9 cellular contexts compared by ENCODE assay signal in the genomic region with DNA sequence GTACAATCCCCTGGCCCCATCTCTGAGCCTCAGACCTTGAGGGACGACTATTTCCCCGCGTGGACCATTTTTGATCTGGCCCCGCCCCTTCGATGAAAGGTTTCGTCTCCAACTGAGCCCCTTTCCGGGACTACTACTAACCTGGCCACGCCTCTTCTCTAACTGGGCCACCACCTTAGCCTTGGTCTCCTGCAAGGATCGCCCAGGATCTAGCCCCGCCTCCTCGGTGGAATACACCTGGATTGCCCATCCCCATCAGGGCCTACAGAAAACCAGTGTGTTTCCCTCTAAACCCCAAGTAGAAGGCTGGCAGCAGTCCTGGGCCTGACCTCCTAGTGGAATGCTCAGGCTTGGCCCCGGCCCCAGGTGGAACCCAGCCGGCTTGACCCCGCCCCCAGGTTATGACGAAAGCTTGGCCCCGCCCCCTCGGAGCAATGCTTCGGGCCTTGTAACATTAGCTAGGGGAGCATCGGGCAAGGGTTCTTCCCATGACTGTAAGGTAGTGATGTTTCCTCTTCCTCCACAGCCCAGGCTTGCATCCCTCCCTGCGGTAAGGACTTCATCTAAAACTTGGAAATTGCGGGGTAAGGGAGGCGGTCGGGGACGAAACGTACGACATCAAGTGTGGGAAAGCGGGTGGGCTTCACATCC. TPM values are rescaled to one million over a fixed set of nuclear protein-coding genes. Genes with fewer than 3 reads are reported as not detected.
DNase-seq lines count a peak whose midpoint lies in the region; ATAC-seq lines count a peak whose summit lies in the region.
"Had no signal": no experiment of that assay in that cellular context is flagged by ENCODE, and none has a peak within 500 bp of the region (broad histone marks: within the 10 kb centered on the region; RNA-seq: fewer than 3 reads in every experiment).

No MANE protein-coding gene starts in this region.

- H3K27me3 ChIP-seq in trophoblast cell (ENCODE audit: insufficient read depth, low read length): no peaks in the 10 kb centered on the region

- intact Hi-C loops in Right ventricle myocardium inferior (cut with DNase I): loop anchor here (2.0 to 5.0 kb wide), 2 partner anchors 13 to 100 kb away; no protein-coding TSS in a partner anchor

- no peak overlapping the region for H2BK120ac ChIP-seq in trophoblast cell (ENCODE audit: insufficient read depth, low read length, poor library complexity)

- peaks cover 73 to 75% of the 10 kb centered on the region in 2 experiments for H3K36me3 ChIP-seq in trophoblast cell (ENCODE audit: control insufficient read depth in 1 of 2, insufficient read depth in 2 of 2, low read length in 2 of 2)

- H3K4me1 ChIP-seq in trophoblast cell (ENCODE audit: control insufficient read depth in 1 of 2, insufficient read depth in 2 of 2, low read length in 2 of 2): peaks cover 17 to 32% of the 10 kb centered on the region in 2 experiments

- H2BK5ac ChIP-seq in trophoblast cell (ENCODE audit: low read depth, low read length, poor library complexity): peak overlapping the region; percentile 12

- H3K4me2 ChIP-seq in trophoblast cell (ENCODE audit: low read length): peak overlapping the region; percentile 52

- H3K27ac Mint-ChIP-seq in activated naive CD4-positive, alpha-beta T cell treated with anti-CD3 and anti-CD28 coated beads, Interleukin-2, amount 50 U/mL, for 24 hours: peak overlapping the region; percentile 27

- peaks cover 14% of the 10 kb centered on the region for H3K36me3 Mint-ChIP-seq in activated naive CD4-positive, alpha-beta T cell treated with anti-CD3 and anti-CD28 coated beads, Interleukin-2, amount 50 U/mL, for 24 hours

- H2AK5ac ChIP-seq in trophoblast cell (ENCODE audit: low read length): no peak overlapping the region

- no CpG with 5 or more reads among the region's 27 CpGs for WGBS in trophoblast cell (ENCODE audit: extremely low coverage, insufficient coverage, insufficient read length)

- no peaks in the 10 kb centered on the region for H3K9me3 ChIP-seq in trophoblast cell (ENCODE audit: insufficient read depth, low read depth, low read length)

- H4K8ac ChIP-seq in trophoblast cell (ENCODE audit: low read depth, low read length): no peak overlapping the region

- no peak overlapping the region for H4K12ac ChIP-seq in trophoblast cell (ENCODE audit: low read depth, low read length)

- ATAC-seq in Right ventricle myocardium inferior (peak; percentile 33), HG03095 (IDR thresholded peaks at IDR 0.05; ENCODE audit: unreplicated experiment) (no peak), GM21381 (IDR thresholded peaks at IDR 0.05; ENCODE audit: unreplicated experiment) (no peak)

- H2AFZ ChIP-seq in trophoblast cell (ENCODE audit: insufficient read depth, low read length, poor library complexity): no peak overlapping the region

- peaks cover 33% of the 10 kb centered on the region for H3K4me1 Mint-ChIP-seq in activated naive CD4-positive, alpha-beta T cell treated with anti-CD3 and anti-CD28 coated beads, Interleukin-2, amount 50 U/mL, for 24 hours

- H3K79me1 ChIP-seq in trophoblast cell (ENCODE audit: low read length): peaks cover 7% of the 10 kb centered on the region

- no peak overlapping the region for H3K4ac ChIP-seq in trophoblast cell (ENCODE audit: low read depth, low read length)

- peak; percentile 65 for DNase-seq in activated CD4-positive, CD25-positive, alpha-beta regulatory T cell treated with anti-CD3 and anti-CD28 coated beads, Interleukin-2, amount 50 U/mL, for 72 hours
- no peak for DNase-seq in activated CD4-positive, CD25-positive, alpha-beta regulatory T cell (lab: John Stamatoyannopoulos, UW)
- DNase-seq in Right ventricle myocardium inferior (ENCODE audit: missing footprints) (peak; percentile 89), trophoblast cell (peak; percentile 90 to 92), NCI-H146 treated with DMSO at 0.1 percent for 48 hours (lab: John Stamatoyannopoulos, UW; ENCODE audit: unreplicated experiment) (no peak)

- H3K27ac ChIP-seq in trophoblast cell (ENCODE audit: low read depth, low read length): no peak overlapping the region
- H3K27ac ChIP-seq: SK-N-MC had no signal

- H3K4me3 Mint-ChIP-seq in activated naive CD4-positive, alpha-beta T cell treated with anti-CD3 and anti-CD28 coated beads, Interleukin-2, amount 50 U/mL, for 24 hours: peak overlapping the region; percentile 90

- no peak overlapping the region for H2BK12ac ChIP-seq in trophoblast cell (ENCODE audit: low read length)

- no peak overlapping the region for H3K14ac ChIP-seq in trophoblast cell (ENCODE audit: low read length)

- H3K23ac ChIP-seq in trophoblast cell (ENCODE audit: low read length): no peak overlapping the region

- no peak overlapping the region for H4K91ac ChIP-seq in trophoblast cell (ENCODE audit: low read depth, low read length)

- no peak overlapping the region for H3K18ac ChIP-seq in trophoblast cell (ENCODE audit: low read length)

- H3K9me3 Mint-ChIP-seq in activated naive CD4-positive, alpha-beta T cell treated with anti-CD3 and anti-CD28 coated beads, Interleukin-2, amount 50 U/mL, for 24 hours: no peaks in the 10 kb centered on the region

- no peaks in the 10 kb centered on the region for H3K27me3 Mint-ChIP-seq in activated naive CD4-positive, alpha-beta T cell treated with anti-CD3 and anti-CD28 coated beads, Interleukin-2, amount 50 U/mL, for 24 hours

- no peak overlapping the region for H3K9ac ChIP-seq in trophoblast cell (ENCODE audit: low read length)

- peaks cover 2% of the 10 kb centered on the region for H3K79me2 ChIP-seq in trophoblast cell (ENCODE audit: control insufficient read depth, insufficient read depth, low read length, poor library complexity)

- no peak overlapping the region for H3K4me3 ChIP-seq in trophoblast cell (ENCODE audit: low read depth, low read length)
- H3K4me3 ChIP-seq: SK-N-MC had no signal

RNA-seq across cellular contexts. Expression of a gene that starts 9.1 kb away (rescaled TPM):
- 14.6 TPM for total RNA-seq in Right ventricle myocardium inferior
- polyA plus RNA-seq in trophoblast cell (2013): 21.7 and 24.5 TPM in 2 replicates

RNA-seq across cellular contexts. Expression of a gene that starts 21.6 kb away (rescaled TPM):
- total RNA-seq in Right ventricle myocardium inferior: 0.57 TPM
- polyA plus RNA-seq in trophoblast cell (2013): 0.08 and 0.18 TPM in 2 replicates

RNA-seq across cellular contexts. Expression of a gene that starts 49.5 kb away (rescaled TPM):
- 5.3 TPM for total RNA-seq in Right ventricle myocardium inferior
- polyA plus RNA-seq in trophoblast cell (2013): 0.18 and 0.22 TPM in 2 replicates

RNA-seq across cellular contexts. Expression of a gene that starts 55.6 kb away (rescaled TPM):
- total RNA-seq in Right ventricle myocardium inferior: 1.2 TPM
- polyA plus RNA-seq in trophoblast cell (2013): 1.0 TPM in 2 replicates

RNA-seq across cellular contexts. Expression of a gene that starts 58.8 kb away (rescaled TPM):
- total RNA-seq in Right ventricle myocardium inferior: 0.95 TPM
- not detected in 2 replicates for polyA plus RNA-seq in trophoblast cell (2013)

Comparison
In these comparisons a context has a peak if more than half of its experiments do, and no peak if none do; other contexts are left out.
1. DNase-seq: peak in activated CD4-positive, CD25-positive, alpha-beta regulatory T cell treated with anti-CD3 and anti-CD28 coated beads, Interleukin-2, amount 50 U/mL, for 72 hours (single experiment), Right ventricle myocardium inferior (single experiment) and trophoblast cell (2 of 2); none in activated CD4-positive, CD25-positive, alpha-beta regulatory T cell (0 of 4) and NCI-H146 treated with DMSO at 0.1 percent for 48 hours (single experiment).